In genomic region chr1:151108331-151108730, GRCh38 we compare ENCODE assay signal across 2 cellular contexts.
TF ChIP-seq lines count a peak whose summit lies in the region.

No MANE protein-coding gene starts in this region.

TF ChIP-seq in HCT116, 20 proteins besides CTCF, POLR2A, EP300 and RAD21:
- TF ChIP-seq SP1 (IDR thresholded peaks at IDR 0.05; ENCODE audit: low read depth), result no peak
- TF ChIP-seq ZBTB33 (IDR thresholded peaks at IDR 0.05; ENCODE audit: extremely low read depth, insufficient replicate concordance, low read length), result no peak
- TF ChIP-seq SRF (IDR thresholded peaks at IDR 0.05; ENCODE audit: low read depth), result no peak
- TF ChIP-seq POLR2AphosphoS5 (IDR thresholded peaks at IDR 0.05; ENCODE audit: low read depth, low read length), result no peak
- TF ChIP-seq JUND (IDR thresholded peaks at IDR 0.05), result no peak
- TF ChIP-seq REST (IDR thresholded peaks at IDR 0.05; ENCODE audit: low read depth), result no peak
- TF ChIP-seq CBX3 (IDR thresholded peaks at IDR 0.05; ENCODE audit: low read depth), result no peak
- no peak for TF ChIP-seq EGR1 (IDR thresholded peaks at IDR 0.05; ENCODE audit: low read depth)
- no peak for TF ChIP-seq CEBPB (IDR thresholded peaks at IDR 0.05; ENCODE audit: low read depth)
- TF ChIP-seq, protein P1, sequence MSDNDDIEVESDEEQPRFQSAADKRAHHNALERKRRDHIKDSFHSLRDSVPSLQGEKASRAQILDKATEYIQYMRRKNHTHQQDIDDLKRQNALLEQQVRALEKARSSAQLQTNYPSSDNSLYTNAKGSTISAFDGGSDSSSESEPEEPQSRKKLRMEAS (IDR thresholded peaks at IDR 0.05), result no peak
- TF ChIP-seq TCF7L2 (IDR thresholded peaks at IDR 0.05; ENCODE audit: borderline replicate concordance, extremely low read depth, insufficient read depth, insufficient read length), result no peak

TF ChIP-seq in IMR-90, 13 proteins besides CTCF, POLR2A, EP300 and RAD21:
- TF ChIP-seq CHD1 (IDR thresholded peaks at IDR 0.05; ENCODE audit: low read depth, low read length), result no peak
- no peak for TF ChIP-seq MAZ (IDR thresholded peaks at IDR 0.05; ENCODE audit: borderline replicate concordance, low read depth, low read length)
- TF ChIP-seq FOS (IDR thresholded peaks at IDR 0.05; ENCODE audit: low read depth, low read length), result 0 out of 2 replicates have a peak, but pooled peaks have one; percentile 4
